In the genomic region with DNA sequence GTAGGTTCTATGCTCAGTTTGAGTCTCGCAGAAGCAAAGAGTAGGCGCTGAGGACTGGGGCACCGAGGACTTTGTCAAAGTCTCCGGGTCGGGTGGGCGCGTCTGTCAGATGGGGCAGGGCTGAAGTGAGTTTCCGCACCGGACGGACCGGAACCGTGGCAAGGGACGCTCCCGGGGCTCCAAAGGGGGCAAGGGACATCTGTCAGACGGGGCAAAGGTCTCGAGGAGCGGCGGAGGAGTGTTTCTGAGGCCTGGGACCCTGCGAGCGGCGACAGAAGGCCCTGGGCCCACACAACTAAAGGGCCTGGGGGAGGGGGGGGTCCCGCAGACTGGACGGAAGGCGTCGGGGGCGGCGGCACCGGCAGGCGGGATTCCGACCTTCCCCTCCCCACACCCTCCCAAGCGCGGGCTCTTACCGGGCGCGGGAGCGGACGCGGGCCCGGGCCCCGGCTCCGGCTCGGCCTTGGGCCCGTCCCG, we compare ENCODE assay signal across 8 cellular contexts. TPM values are rescaled to one million over a fixed set of nuclear protein-coding genes. Genes with fewer than 3 reads are reported as not detected.
DNase-seq lines count a peak whose midpoint lies in the region; ATAC-seq and TF ChIP-seq lines count a peak whose summit lies in the region.

No MANE protein-coding gene starts in this region.

- H3K27me3 ChIP-seq in SK-N-SH (ENCODE audit: insufficient read depth) (no peaks in the 10 kb centered on the region), NT2/D1 (ENCODE audit: insufficient read depth, insufficient read length) (no peaks in the 10 kb centered on the region)
- no peaks in the 10 kb centered on the region for H3K27me3 ChIP-seq in naive thymus-derived CD4-positive, alpha-beta T cell (ENCODE audit: control insufficient read depth in 2 of 2, insufficient read depth in 2 of 2, low read length in 2 of 2)

- H3K4me3 ChIP-seq in SK-N-SH (ENCODE audit: low read depth in 2 of 2, low read length in 1 of 2) (peak overlapping the region; percentile 63 to 76), NT2/D1 (ENCODE audit: insufficient read length, low read depth) (peak overlapping the region; percentile 89)
- peak overlapping the region; percentile 64 for H3K4me3 ChIP-seq in naive thymus-derived CD4-positive, alpha-beta T cell (ENCODE audit: low read length)

- no peak for TF ChIP-seq EP300 in SK-N-SH (IDR thresholded peaks at IDR 0.05; ENCODE audit: borderline replicate concordance in 1 of 2, low read depth in 1 of 2, low read length in 1 of 2)

- peaks cover 32% of the 10 kb centered on the region for H3K4me1 Mint-ChIP-seq in dendritic cell treated with granulocyte-macrophage colony-stimulating factor and Interleukin-4, amounts not matched to agents 40 ng/mL and 50 ng/mL, for 4 days (ENCODE audit: low read depth)
- peaks cover 24 to 32% (median 29%) of the 10 kb centered on the region in 7 donors for H3K4me1 Mint-ChIP-seq in naive thymus-derived CD4-positive, alpha-beta T cell

- DNase-seq in SK-N-SH, result peak; percentile 71
- DNase-seq in NT2/D1 (ENCODE audit: low read depth, low spot score), result no peak
- DNase-seq in naive thymus-derived CD4-positive, alpha-beta T cell, result peak in 1 of 9 donors; percentile 46
- DNase-seq in NCI-H2029 (lab: John Stamatoyannopoulos, UW), result no peak

- intact Hi-C loops in dendritic cell treated with granulocyte-macrophage colony-stimulating factor and Interleukin-4, amounts not matched to agents 40 ng/mL and 50 ng/mL, for 4 days (cut with micrococcal nuclease), result loop anchor here (1.0 to 2.0 kb wide), 2 partner anchors 13 to 18 kb away; a partner anchor contains a TSS
- intact Hi-C loops in naive thymus-derived CD4-positive, alpha-beta T cell (cut with micrococcal nuclease), result loop anchor here (1.0 to 2.0 kb wide), 9 partner anchors 13 to 124 kb away; a partner anchor contains a TSS

- peaks cover 5 to 24% of the 10 kb centered on the region in 2 experiments; a peak in 2 of 4 replicates for H3K4me1 ChIP-seq in SK-N-SH (ENCODE audit: control insufficient read depth in 1 of 2, insufficient read depth in 2 of 2, low read depth in 1 of 2, low read length in 1 of 2)
- H3K4me1 ChIP-seq in NT2/D1 (ENCODE audit: insufficient read depth, insufficient read length), result peaks cover 28% of the 10 kb centered on the region
- peaks cover 15 to 26% of the 10 kb centered on the region in 2 donors for H3K4me1 ChIP-seq in naive thymus-derived CD4-positive, alpha-beta T cell (ENCODE audit: control insufficient read depth in 2 of 2, insufficient read depth in 2 of 2, low read length in 2 of 2)

- H3K27me3 Mint-ChIP-seq in dendritic cell treated with granulocyte-macrophage colony-stimulating factor and Interleukin-4, amounts not matched to agents 40 ng/mL and 50 ng/mL, for 4 days, result no peaks in the 10 kb centered on the region
- H3K27me3 Mint-ChIP-seq in naive thymus-derived CD4-positive, alpha-beta T cell, result peaks cover 0 to 2% (median 0%) of the 10 kb centered on the region in 5 donors

- peak overlapping the region; percentile 81 for H3K9ac ChIP-seq in SK-N-SH
- peak overlapping the region; percentile 93 for H3K9ac ChIP-seq in NT2/D1 (ENCODE audit: insufficient read length, low read depth)

- H3K36me3 Mint-ChIP-seq in dendritic cell treated with granulocyte-macrophage colony-stimulating factor and Interleukin-4, amounts not matched to agents 40 ng/mL and 50 ng/mL, for 4 days (ENCODE audit: low read depth), result peaks cover 54% of the 10 kb centered on the region
- H3K36me3 Mint-ChIP-seq in naive thymus-derived CD4-positive, alpha-beta T cell, result peaks cover 0 to 14% (median 7%) of the 10 kb centered on the region in 5 donors

- ATAC-seq in SK-N-SH treated with all-trans-retinoic acid at 6 μM for 48 hours (no peak), GM19328 (IDR thresholded peaks at IDR 0.05; ENCODE audit: unreplicated experiment) (no peak), HG03196 (IDR thresholded peaks at IDR 0.05; ENCODE audit: unreplicated experiment) (no peak)
- peak; percentile 3 for ATAC-seq in naive thymus-derived CD4-positive, alpha-beta T cell

- WGBS in SK-N-SH (ENCODE audit: low lambda C conversion rate), result 1% methylated on average over 31 of the region's 44 CpGs

- peaks cover 3 to 28% of the 10 kb centered on the region in 2 experiments for H3K36me3 ChIP-seq in SK-N-SH (replicated peaks in 1 of 2; ENCODE audit: control insufficient read depth in 1 of 2, insufficient read depth in 2 of 2, low read length in 1 of 2)
- peaks cover 46% of the 10 kb centered on the region for H3K36me3 ChIP-seq in NT2/D1 (ENCODE audit: insufficient read depth, insufficient read length, low read length)
- H3K36me3 ChIP-seq in naive thymus-derived CD4-positive, alpha-beta T cell (ENCODE audit: control insufficient read depth in 2 of 3, insufficient read depth in 3 of 3, low read length in 3 of 3), result peaks cover 0 to 29% (median 0%) of the 10 kb centered on the region in 3 experiments

- POLR2A ChIA-PET in SK-N-SH (lab: Yijun Ruan, JAX), result interaction anchor here (0.6 to 1.6 kb wide), 3 partner anchors 13 to 326 kb away, joined by 3 to 12 read pairs (median 5); a partner anchor contains a TSS
- POLR2A ChIA-PET in naive thymus-derived CD4-positive, alpha-beta T cell (lab: Charles Lee), result interaction anchor here (0.7 to 5.2 kb wide), 12 partner anchors 10 to 140 kb away, joined by 3 to 58 read pairs (median 6); a partner anchor contains a TSS

- H3K79me2 ChIP-seq in SK-N-SH (ENCODE audit: insufficient read depth), result peaks cover 42% of the 10 kb centered on the region

- TF ChIP-seq CTCF in SK-N-SH (IDR thresholded peaks at IDR 0.05), result no peak

- peaks cover 17% of the 10 kb centered on the region; the same call in 1 of the 2 replicates for H4K20me1 ChIP-seq in SK-N-SH (ENCODE audit: insufficient read depth)

- no peaks in the 10 kb centered on the region for H3F3A ChIP-seq in SK-N-SH (replicated peaks; ENCODE audit: insufficient read depth)

- H3K4me3 Mint-ChIP-seq in dendritic cell treated with granulocyte-macrophage colony-stimulating factor and Interleukin-4, amounts not matched to agents 40 ng/mL and 50 ng/mL, for 4 days, result peak overlapping the region; percentile 85
- H3K4me3 Mint-ChIP-seq in naive thymus-derived CD4-positive, alpha-beta T cell, result peak overlapping the region; percentile 89 to 99 (median 94)

- peak overlapping the region; percentile 87 for H3K27ac Mint-ChIP-seq in dendritic cell treated with granulocyte-macrophage colony-stimulating factor and Interleukin-4, amounts not matched to agents 40 ng/mL and 50 ng/mL, for 4 days
- H3K27ac Mint-ChIP-seq in naive thymus-derived CD4-positive, alpha-beta T cell, result peak overlapping the region; percentile 86 to 97 (median 93)

- no peak overlapping the region for H2AFZ ChIP-seq in SK-N-SH (ENCODE audit: low read depth)

- peak overlapping the region in 1 of 2 experiments; percentile 39; a peak in 2 of 4 replicates for H3K27ac ChIP-seq in SK-N-SH (ENCODE audit: low read depth in 2 of 2, low read length in 1 of 2)
- H3K27ac ChIP-seq in naive thymus-derived CD4-positive, alpha-beta T cell (ENCODE audit: low read depth, low read length), result peak overlapping the region; percentile 81

- TF ChIP-seq RAD21 in SK-N-SH (IDR thresholded peaks at IDR 0.05; ENCODE audit: low read length), result no peak

- H3K9me3 Mint-ChIP-seq in dendritic cell treated with granulocyte-macrophage colony-stimulating factor and Interleukin-4, amounts not matched to agents 40 ng/mL and 50 ng/mL, for 4 days, result no peaks in the 10 kb centered on the region
- H3K9me3 Mint-ChIP-seq in naive thymus-derived CD4-positive, alpha-beta T cell, result no peaks in the 10 kb centered on the region

- peak overlapping the region; percentile 94 for H3K4me2 ChIP-seq in SK-N-SH

- H3K9me3 ChIP-seq in SK-N-SH, result no peaks in the 10 kb centered on the region
- H3K9me3 ChIP-seq in NT2/D1 (ENCODE audit: insufficient read depth, low read length), result no peaks in the 10 kb centered on the region
- H3K9me3 ChIP-seq in naive thymus-derived CD4-positive, alpha-beta T cell (ENCODE audit: control insufficient read depth in 2 of 3, low read length in 3 of 3), result no peaks in the 10 kb centered on the region

- CTCF ChIA-PET in SK-N-SH (lab: Yijun Ruan, JAX), result interaction anchor here (0.8 to 2.6 kb wide), 3 partner anchors 10 to 13 kb away, joined by 3 to 11 read pairs (median 3); a partner anchor contains a TSS
- CTCF ChIA-PET in naive thymus-derived CD4-positive, alpha-beta T cell (lab: Charles Lee), result interaction anchor here (0.6 to 1.8 kb wide), 5 partner anchors 11 to 881 kb away, joined by 3 to 20 read pairs (median 3); a partner anchor contains a TSS

- H3K9me2 ChIP-seq in SK-N-SH, result no peaks in the 10 kb centered on the region

TF ChIP-seq in SK-N-SH, 30 proteins besides CTCF, POLR2A, EP300 and RAD21 (continues in another document):
- TF ChIP-seq FOXM1 (IDR thresholded peaks at IDR 0.05; ENCODE audit: low read depth), result no peak

TF ChIP-seq in SK-N-SH treated with all-trans-retinoic acid at 6 μM for 48 hours, 23 proteins besides CTCF, POLR2A, EP300 and RAD21 (continues in another document):
- no peak for TF ChIP-seq SNAI2 (CRISPR knock-in tag; IDR thresholded peaks at IDR 0.05)

RNA-seq across cellular contexts. Expression of a gene that starts 13.3 kb away (rescaled TPM):
- 44.7 and 46.1 TPM in 2 replicates for polyA plus RNA-seq in SK-N-SH (2012; rRNA removed)
- 17.5 and 18.8 TPM in 2 replicates for polyA plus RNA-seq in SK-N-SH (2012; cell fraction: cytosol; rRNA removed)
- polyA plus RNA-seq in SK-N-SH (2012; cell fraction: nucleus; rRNA removed), result 219 and 280 TPM in 2 replicates
- total RNA-seq in naive thymus-derived CD4-positive, alpha-beta T cell, result 100 to 1,000 TPM in 4 of 5 experiments, 10 to 100 TPM in 1; 81.2 to 208 (median 146) TPM
- 10 to 100 TPM; 39.9 to 92.9 TPM for polyA plus RNA-seq in naive thymus-derived CD4-positive, alpha-beta T cell

RNA-seq across cellular contexts. Expression of a gene that starts 17.7 kb away (rescaled TPM):
- 9.9 and 15.5 TPM in 2 replicates for polyA plus RNA-seq in SK-N-SH (2012; rRNA removed)
- polyA plus RNA-seq in SK-N-SH (2012; cell fraction: cytosol; rRNA removed), result 7.7 and 13.6 TPM in 2 replicates
- polyA plus RNA-seq in SK-N-SH (2012; cell fraction: nucleus; rRNA removed), result 34.3 and 54.6 TPM in 2 replicates
- 10 to 100 TPM; 20.1 to 34.9 (median 24.8) TPM for total RNA-seq in naive thymus-derived CD4-positive, alpha-beta T cell
- 1 to 10 TPM in 1 of 2 donors, under 1 TPM in 1; 0.91 to 1.6 TPM for polyA plus RNA-seq in naive thymus-derived CD4-positive, alpha-beta T cell

RNA-seq across cellular contexts. Expression of a gene that starts 32.3 kb away (rescaled TPM):
- polyA plus RNA-seq in SK-N-SH (2012; rRNA removed), result 0.02 TPM in 2 replicates
- 0.01 and 0.04 TPM in 2 replicates for polyA plus RNA-seq in SK-N-SH (2012; cell fraction: cytosol; rRNA removed)
- 0.05 and 0.28 TPM in 2 replicates for polyA plus RNA-seq in SK-N-SH (2012; cell fraction: nucleus; rRNA removed)
- 100 to 1,000 TPM; 138 to 214 (median 159) TPM for total RNA-seq in naive thymus-derived CD4-positive, alpha-beta T cell
- 100 to 1,000 TPM in 1 of 2 donors, 10 to 100 TPM in 1; 38.5 to 120 TPM for polyA plus RNA-seq in naive thymus-derived CD4-positive, alpha-beta T cell

RNA-seq across cellular contexts. Expression of a gene that starts 47.2 kb away (rescaled TPM):
- polyA plus RNA-seq in SK-N-SH (2012; rRNA removed), result not detected in 2 replicates
- polyA plus RNA-seq in SK-N-SH (2012; cell fraction: cytosol; rRNA removed), result not detected in 2 replicates
- not detected in 2 replicates for polyA plus RNA-seq in SK-N-SH (2012; cell fraction: nucleus; rRNA removed)
- under 1 TPM in 3 of 5 experiments, not detected in 2; 0.21 to 0.65 (median 0.49) TPM for total RNA-seq in naive thymus-derived CD4-positive, alpha-beta T cell
- polyA plus RNA-seq in naive thymus-derived CD4-positive, alpha-beta T cell, result under 1 TPM; 0.25 to 0.53 TPM

RNA-seq across cellular contexts. Expression of a gene that starts 52.5 kb away (rescaled TPM):
- polyA plus RNA-seq in SK-N-SH (2012; rRNA removed), result 17.2 and 21.0 TPM in 2 replicates
- polyA plus RNA-seq in SK-N-SH (2012; cell fraction: cytosol; rRNA removed), result 12.2 and 13.6 TPM in 2 replicates
- 56.1 and 57.2 TPM in 2 replicates for polyA plus RNA-seq in SK-N-SH (2012; cell fraction: nucleus; rRNA removed)
- 10 to 100 TPM; 60.0 to 81.2 (median 80.2) TPM for total RNA-seq in naive thymus-derived CD4-positive, alpha-beta T cell
- polyA plus RNA-seq in naive thymus-derived CD4-positive, alpha-beta T cell, result 10 to 100 TPM; 11.9 to 21.1 TPM

Comparison
In these comparisons a context has a peak if more than half of its experiments do, and no peak if none do; other contexts are left out.
1. RNA of a gene that starts 32.3 kb away (polyA plus RNA-seq): 38.5 to 120 TPM in naive thymus-derived CD4-positive, alpha-beta T cell; 0.01 to 0.28 TPM in SK-N-SH; every median in the first group is over 10 times any median in the second.
2. Peak in every context shown above with its lines, with median percentiles within 50 percentile points of each other: H3K4me3 ChIP-seq.